ENCODE assay signal across 8 cellular contexts in genomic region chr9:115262477-115262876, GRCh38.
DNase-seq lines count a peak whose midpoint lies in the region; ATAC-seq and TF ChIP-seq lines count a peak whose summit lies in the region.

No MANE protein-coding gene starts in this region.

- intact Hi-C loops in colonic mucosa (cut with DNase I) = no loop called here

- H3K27me3 ChIP-seq in colonic mucosa = no peaks in the 10 kb centered on the region

- TF ChIP-seq CTCF in colonic mucosa (IDR thresholded peaks at IDR 0.05) = no peak

- ATAC-seq in GM21515 (IDR thresholded peaks at IDR 0.05; ENCODE audit: unreplicated experiment) = no peak

- no peaks in the 10 kb centered on the region for H3K36me3 ChIP-seq in colonic mucosa

- no peak overlapping the region for H3K27ac ChIP-seq in colonic mucosa

- H3K4me1 ChIP-seq in colonic mucosa = no peaks in the 10 kb centered on the region

- H3K9ac ChIP-seq in colonic mucosa (ENCODE audit: low read depth in 2 of 2, low read length in 2 of 2) = no peak overlapping the region

- no peak overlapping the region for H3K4me3 ChIP-seq in colonic mucosa

- no peaks in the 10 kb centered on the region for H3K9me3 ChIP-seq in colonic mucosa

- DNase-seq in GM04504 (ENCODE audit: low read depth) (peak; percentile 81), NCI-H2171 treated with DMSO at 0.1 percent for 48 hours (lab: John Stamatoyannopoulos, UW) (peak; percentile 96), colonic mucosa (peak; percentile 77), pons (ENCODE audit: low spot score) (peak; percentile 23), midbrain (lab: John Stamatoyannopoulos, UW) (no peak)
- no peak for DNase-seq in activated CD8-positive, alpha-beta memory T cell treated with anti-CD3 and anti-CD28 coated beads for 24 hours
- no peak for DNase-seq in activated effector memory CD4-positive, alpha-beta T cell treated with anti-CD3 and anti-CD28 coated beads, Interleukin-2, amount 50 U/mL, for 16 hours

Comparison
In these comparisons a context has a peak if more than half of its experiments do, and no peak if none do; other contexts are left out.
1. DNase-seq: peak in GM04504 (single experiment), NCI-H2171 treated with DMSO at 0.1 percent for 48 hours (single experiment), colonic mucosa (single experiment) and pons (single experiment); none in activated CD8-positive, alpha-beta memory T cell treated with anti-CD3 and anti-CD28 coated beads for 24 hours (single experiment), activated effector memory CD4-positive, alpha-beta T cell treated with anti-CD3 and anti-CD28 coated beads, Interleukin-2, amount 50 U/mL, for 16 hours (single experiment) and midbrain (single experiment).